Comparison of ENCODE assay signal across 1 cellular context in the genomic region with DNA sequence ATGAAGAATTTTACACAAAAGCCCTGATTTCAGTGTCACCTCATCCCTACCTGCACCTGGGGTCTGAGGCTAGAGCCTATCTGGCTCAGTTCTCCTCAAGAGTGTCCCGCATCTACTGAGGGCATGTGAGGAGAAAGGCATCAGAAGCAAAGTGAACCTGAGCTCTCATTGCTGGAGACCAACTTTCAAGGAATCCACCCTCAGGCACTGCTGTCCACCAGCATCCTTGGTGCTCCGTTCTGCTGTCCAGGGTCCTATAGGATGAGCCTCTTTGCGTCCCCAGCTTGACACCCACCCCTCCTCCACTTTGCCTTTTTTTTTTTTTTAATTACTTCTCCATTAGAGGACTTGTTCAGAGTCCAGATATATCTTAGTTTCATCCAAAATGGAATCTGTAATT.
TF ChIP-seq lines count a peak whose summit lies in the region.

No MANE protein-coding gene starts in this region.

TF ChIP-seq in GM23338, 12 proteins besides CTCF, POLR2A, EP300 and RAD21 (continued from another document):
- TF ChIP-seq, protein P1, sequence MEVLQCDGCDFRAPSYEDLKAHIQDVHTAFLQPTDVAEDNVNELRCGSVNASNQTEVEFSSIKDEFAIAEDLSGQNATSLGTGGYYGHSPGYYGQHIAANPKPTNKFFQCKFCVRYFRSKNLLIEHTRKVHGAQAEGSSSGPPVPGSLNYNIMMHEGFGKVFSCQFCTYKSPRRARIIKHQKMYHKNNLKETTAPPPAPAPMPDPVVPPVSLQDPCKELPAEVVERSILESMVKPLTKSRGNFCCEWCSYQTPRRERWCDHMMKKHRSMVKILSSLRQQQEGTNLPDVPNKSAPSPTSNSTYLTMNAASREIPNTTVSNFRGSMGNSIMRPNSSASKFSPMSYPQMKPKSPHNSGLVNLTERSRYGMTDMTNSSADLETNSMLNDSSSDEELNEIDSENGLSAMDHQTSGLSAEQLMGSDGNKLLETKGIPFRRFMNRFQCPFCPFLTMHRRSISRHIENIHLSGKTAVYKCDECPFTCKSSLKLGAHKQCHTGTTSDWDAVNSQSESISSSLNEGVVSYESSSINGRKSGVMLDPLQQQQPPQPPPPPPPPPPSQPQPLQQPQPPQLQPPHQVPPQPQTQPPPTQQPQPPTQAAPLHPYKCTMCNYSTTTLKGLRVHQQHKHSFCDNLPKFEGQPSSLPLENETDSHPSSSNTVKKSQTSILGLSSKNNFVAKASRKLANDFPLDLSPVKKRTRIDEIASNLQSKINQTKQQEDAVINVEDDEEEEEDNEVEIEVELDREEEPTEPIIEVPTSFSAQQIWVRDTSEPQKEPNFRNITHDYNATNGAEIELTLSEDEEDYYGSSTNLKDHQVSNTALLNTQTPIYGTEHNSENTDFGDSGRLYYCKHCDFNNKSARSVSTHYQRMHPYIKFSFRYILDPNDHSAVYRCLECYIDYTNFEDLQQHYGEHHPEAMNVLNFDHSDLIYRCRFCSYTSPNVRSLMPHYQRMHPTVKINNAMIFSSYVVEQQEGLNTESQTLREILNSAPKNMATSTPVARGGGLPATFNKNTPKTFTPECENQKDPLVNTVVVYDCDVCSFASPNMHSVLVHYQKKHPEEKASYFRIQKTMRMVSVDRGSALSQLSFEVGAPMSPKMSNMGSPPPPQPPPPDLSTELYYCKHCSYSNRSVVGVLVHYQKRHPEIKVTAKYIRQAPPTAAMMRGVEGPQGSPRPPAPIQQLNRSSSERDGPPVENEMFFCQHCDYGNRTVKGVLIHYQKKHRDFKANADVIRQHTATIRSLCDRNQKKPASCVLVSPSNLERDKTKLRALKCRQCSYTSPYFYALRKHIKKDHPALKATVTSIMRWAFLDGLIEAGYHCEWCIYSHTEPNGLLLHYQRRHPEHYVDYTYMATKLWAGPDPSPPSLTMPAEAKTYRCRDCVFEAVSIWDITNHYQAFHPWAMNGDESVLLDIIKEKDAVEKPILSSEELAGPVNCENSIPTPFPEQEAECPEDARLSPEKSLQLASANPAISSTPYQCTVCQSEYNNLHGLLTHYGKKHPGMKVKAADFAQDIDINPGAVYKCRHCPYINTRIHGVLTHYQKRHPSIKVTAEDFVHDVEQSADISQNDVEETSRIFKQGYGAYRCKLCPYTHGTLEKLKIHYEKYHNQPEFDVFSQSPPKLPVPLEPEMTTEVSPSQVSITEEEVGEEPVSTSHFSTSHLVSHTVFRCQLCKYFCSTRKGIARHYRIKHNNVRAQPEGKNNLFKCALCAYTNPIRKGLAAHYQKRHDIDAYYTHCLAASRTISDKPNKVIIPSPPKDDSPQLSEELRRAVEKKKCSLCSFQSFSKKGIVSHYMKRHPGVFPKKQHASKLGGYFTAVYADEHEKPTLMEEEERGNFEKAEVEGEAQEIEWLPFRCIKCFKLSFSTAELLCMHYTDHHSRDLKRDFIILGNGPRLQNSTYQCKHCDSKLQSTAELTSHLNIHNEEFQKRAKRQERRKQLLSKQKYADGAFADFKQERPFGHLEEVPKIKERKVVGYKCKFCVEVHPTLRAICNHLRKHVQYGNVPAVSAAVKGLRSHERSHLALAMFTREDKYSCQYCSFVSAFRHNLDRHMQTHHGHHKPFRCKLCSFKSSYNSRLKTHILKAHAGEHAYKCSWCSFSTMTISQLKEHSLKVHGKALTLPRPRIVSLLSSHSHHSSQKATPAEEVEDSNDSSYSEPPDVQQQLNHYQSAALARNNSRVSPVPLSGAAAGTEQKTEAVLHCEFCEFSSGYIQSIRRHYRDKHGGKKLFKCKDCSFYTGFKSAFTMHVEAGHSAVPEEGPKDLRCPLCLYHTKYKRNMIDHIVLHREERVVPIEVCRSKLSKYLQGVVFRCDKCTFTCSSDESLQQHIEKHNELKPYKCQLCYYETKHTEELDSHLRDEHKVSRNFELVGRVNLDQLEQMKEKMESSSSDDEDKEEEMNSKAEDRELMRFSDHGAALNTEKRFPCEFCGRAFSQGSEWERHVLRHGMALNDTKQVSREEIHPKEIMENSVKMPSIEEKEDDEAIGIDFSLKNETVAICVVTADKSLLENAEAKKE (CRISPR knock-in tag; IDR thresholded peaks at IDR 0.05): no peak
